ENCODE assay signal across 10 cellular contexts in genomic region chr1:66788231-66788939, GRCh38. TPM values are rescaled to one million over a fixed set of nuclear protein-coding genes. Genes with fewer than 3 reads are reported as not detected.
DNase-seq lines count a peak whose midpoint lies in the region; ATAC-seq, FAIRE-seq and TF ChIP-seq lines count a peak whose summit lies in the region.
"Had no signal": no experiment of that assay in that cellular context is flagged by ENCODE, and none has a peak within 500 bp of the region (broad histone marks: within the 10 kb centered on the region; RNA-seq: fewer than 3 reads in every experiment).

No MANE protein-coding gene starts in this region.

- no peak overlapping the region for H3K4me2 ChIP-seq in K562 (ENCODE audit: insufficient read depth, low read length)
- no peak overlapping the region for H3K4me2 ChIP-seq in mesenchymal stem cell (ENCODE audit: low read length, poor library complexity, severe bottlenecking)

- H3K79me1 ChIP-seq in mesenchymal stem cell (replicated peaks; ENCODE audit: low read length, poor library complexity, severe bottlenecking) = no peaks in the 10 kb centered on the region

- H2BK12ac ChIP-seq in mesenchymal stem cell (ENCODE audit: low read length in 2 of 2) = no peak overlapping the region

- H3K27me3 ChIP-seq in K562 (ENCODE audit: control insufficient read depth in 2 of 2, insufficient read depth in 2 of 2, low read length in 2 of 2) = no peaks in the 10 kb centered on the region
- H3K27me3 ChIP-seq in thyroid gland = no peaks in the 10 kb centered on the region
- no peaks in the 10 kb centered on the region for H3K27me3 ChIP-seq in mesenchymal stem cell (ENCODE audit: control insufficient read depth in 1 of 2, insufficient read depth in 1 of 2, low read length in 2 of 2)
- H3K27me3 ChIP-seq: right lobe of liver had no signal

- no peak overlapping the region for H2BK5ac ChIP-seq in mesenchymal stem cell (ENCODE audit: low read depth, low read length, poor library complexity, severe bottlenecking)

- H3K9me3 Mint-ChIP-seq in IgD-negative memory B cell = no peaks in the 10 kb centered on the region

- H3K36me3 ChIP-seq in K562 (ENCODE audit: control insufficient read depth, insufficient read depth, low read length) = no peaks in the 10 kb centered on the region
- no peaks in the 10 kb centered on the region for H3K36me3 ChIP-seq in thyroid gland
- H3K36me3 ChIP-seq in mesenchymal stem cell (ENCODE audit: control insufficient read depth in 1 of 2, insufficient read depth in 2 of 2, low read depth in 1 of 2, low read length in 2 of 2) = no peaks in the 10 kb centered on the region
- H3K36me3 ChIP-seq: right lobe of liver had no signal

- no peak overlapping the region for H3K4ac ChIP-seq in mesenchymal stem cell (ENCODE audit: low read depth in 1 of 2, low read length in 2 of 2)

- FAIRE-seq in K562 (lab: Jason Lieb, UNC) = no peak

- intact Hi-C loops in K562 (cut with micrococcal nuclease) (no loop called here), thyroid gland (cut with DNase I) (no loop called here)

- H3K4me1 ChIP-seq in K562 (replicated peaks in 1 of 2; ENCODE audit: control insufficient read depth in 2 of 2, insufficient read depth in 2 of 2, low read length in 2 of 2) (no peaks in the 10 kb centered on the region), thyroid gland (no peaks in the 10 kb centered on the region), mesenchymal stem cell (ENCODE audit: control insufficient read depth, insufficient read depth, low read depth, low read length) (no peaks in the 10 kb centered on the region)
- H3K4me1 ChIP-seq: right lobe of liver had no signal

- no peak overlapping the region for H4K8ac ChIP-seq in mesenchymal stem cell (ENCODE audit: low read length)

- no peak overlapping the region for H3K9ac ChIP-seq in K562 (ENCODE audit: insufficient read depth in 1 of 2, low read depth in 2 of 2, low read length in 2 of 2)
- H3K9ac ChIP-seq in mesenchymal stem cell (ENCODE audit: low read length) = no peak overlapping the region

- H3K9me3 ChIP-seq in K562 (replicated peaks; ENCODE audit: control insufficient read depth, insufficient read depth, low read depth, low read length) = no peaks in the 10 kb centered on the region
- H3K9me3 ChIP-seq in thyroid gland = no peaks in the 10 kb centered on the region
- no peaks in the 10 kb centered on the region for H3K9me3 ChIP-seq in mesenchymal stem cell (ENCODE audit: control insufficient read depth, low read length)
- H3K9me3 ChIP-seq: right lobe of liver had no signal

- no peak overlapping the region for H2BK120ac ChIP-seq in mesenchymal stem cell (ENCODE audit: low read depth, low read length)

- H3K9me1 ChIP-seq in K562 (ENCODE audit: control insufficient read depth, insufficient read depth, low read length) = no peaks in the 10 kb centered on the region

- TF ChIP-seq POLR2A in K562 (conservative IDR thresholded peaks at IDR 0.05) (no peak), thyroid gland (IDR thresholded peaks at IDR 0.05) (no peak)

- H2BK15ac ChIP-seq in mesenchymal stem cell (ENCODE audit: low read depth, poor library complexity, severe bottlenecking) = no peak overlapping the region

- WGBS in K562 (ENCODE audit: insufficient coverage, low coverage, missing lambda C conversion rate) = 13% methylated on average over 6 of the region's 6 CpGs
- 75 to 82% methylated on average over 6 of the region's 6 CpGs for WGBS in thyroid gland, 2 donors
- 89% methylated on average over 3 of the region's 6 CpGs for WGBS in mesenchymal stem cell

- H3K36me3 Mint-ChIP-seq in IgD-negative memory B cell = no peaks in the 10 kb centered on the region

- peak overlapping the region in 3 of 4 donors; percentile 17 to 83 (median 61) for H3K4me3 Mint-ChIP-seq in IgD-negative memory B cell

- H3K23ac ChIP-seq in mesenchymal stem cell (ENCODE audit: low read length in 2 of 2) = no peak overlapping the region

- CTCF ChIA-PET in K562 (lab: Yijun Ruan, JAX; ENCODE audit: low intra/inter-chr PET ratio) = no interaction called here

- no peak overlapping the region for H3K18ac ChIP-seq in mesenchymal stem cell (ENCODE audit: low read depth in 1 of 2, low read length in 2 of 2)

- H2AK5ac ChIP-seq in mesenchymal stem cell (ENCODE audit: low read length, severe bottlenecking) = no peak overlapping the region

- peak overlapping the region in 1 of 3 donors; percentile 65 for H3K27ac Mint-ChIP-seq in IgD-negative memory B cell

- no peak for TF ChIP-seq RAD21 in K562 (CRISPR knock-in tag; conservative IDR thresholded peaks at IDR 0.05 in 1 of 2, IDR thresholded peaks at IDR 0.05 in 1 of 2)

- H2AFZ ChIP-seq in K562 (ENCODE audit: low read depth, low read length) (peak overlapping the region; percentile 37), mesenchymal stem cell (ENCODE audit: low read depth, low read length) (no peak overlapping the region)

- H3K14ac ChIP-seq in mesenchymal stem cell (ENCODE audit: low read length in 2 of 2) = no peak overlapping the region

- no peaks in the 10 kb centered on the region for H3K79me2 ChIP-seq in K562 (ENCODE audit: control insufficient read depth, insufficient read depth, low read length)

- peaks cover 8 to 12% (median 12%) of the 10 kb centered on the region in 3 donors for H3K4me1 Mint-ChIP-seq in IgD-negative memory B cell

- TF ChIP-seq EP300 in K562 (IDR thresholded peaks at IDR 0.05; ENCODE audit: low read length) = no peak

- DNase-seq in activated CD8-positive, alpha-beta memory T cell treated with anti-CD3 and anti-CD28 coated beads for 4 hours (ENCODE audit: low read depth in 2 of 2) = peak; percentile 14 to 58
- no peak for DNase-seq in activated CD8-positive, alpha-beta memory T cell treated with anti-CD3 and anti-CD28 coated beads, Interleukin-2, amount 50 U/mL, for 48 hours
- no peak for DNase-seq in K562 (ENCODE audit: extremely low read depth in 1 of 4, low spot score in 3 of 4)
- peak; percentile 57 for DNase-seq in stimulated activated naive CD4-positive, alpha-beta T cell treated with Interleukin-2 at 50 U/mL for 16 hours (lab: John Stamatoyannopoulos, UW)
- no peak for DNase-seq in substantia nigra (lab: John Stamatoyannopoulos, UW)
- DNase-seq in thyroid gland = no peak
- DNase-seq in mesenchymal stem cell = no peak
- DNase-seq: cortex of kidney, right lobe of liver had no signal

- POLR2A ChIA-PET in K562 (lab: Yijun Ruan, JAX) = interaction anchor here (1.3 kb wide), 1 partner anchor 14 kb away, joined by 4 read pairs; no protein-coding TSS in a partner anchor

- BruUV-seq in K562 (replicated peaks; lab: Mats Ljungman, UMichigan) = no TSS peak

- H3K27ac ChIP-seq in K562 (ENCODE audit: extremely low read depth, low read depth, low read length) (no peak overlapping the region), substantia nigra (ENCODE audit: low read depth, low read length, poor library complexity, severe bottlenecking) (no peak overlapping the region), thyroid gland (no peak overlapping the region), mesenchymal stem cell (ENCODE audit: low read length, poor library complexity, severe bottlenecking) (no peak overlapping the region)
- H3K27ac ChIP-seq: right lobe of liver had no signal

- H3K4me3 ChIP-seq in K562 = no peak overlapping the region
- H3K4me3 ChIP-seq in thyroid gland (replicated peaks in 1 of 3) = no peak overlapping the region
- no peak overlapping the region for H3K4me3 ChIP-seq in mesenchymal stem cell (ENCODE audit: insufficient read depth in 1 of 2, low read depth in 1 of 2, low read length in 2 of 2)
- H3K4me3 ChIP-seq: right lobe of liver had no signal

- no peaks in the 10 kb centered on the region for H4K20me1 ChIP-seq in K562 (replicated peaks; ENCODE audit: control insufficient read depth, insufficient read depth, low read length)

- H4K91ac ChIP-seq in mesenchymal stem cell (ENCODE audit: low read length) = no peak overlapping the region

- ATAC-seq in K562 = no peak
- ATAC-seq: right lobe of liver had no signal

- in situ Hi-C loops in K562 (cut with MboI) = no loop called here

- TF ChIP-seq CTCF in K562 (IDR thresholded peaks at IDR 0.05 in 2 of 3, conservative IDR thresholded peaks at IDR 0.05 in 1 of 3; ENCODE audit: insufficient read depth in 2 of 3, low read depth in 1 of 3, low read length in 3 of 3) = no peak
- TF ChIP-seq CTCF in thyroid gland (IDR thresholded peaks at IDR 0.05) = no peak

- peaks cover 4% of the 10 kb centered on the region for H3K27me3 Mint-ChIP-seq in IgD-negative memory B cell

RNA-seq across cellular contexts. Expression of gene INSL5, which starts 12.7 kb away (rescaled TPM):
- polyA plus RNA-seq in IgD-negative memory B cell (not detected), K562 (2011; rRNA removed) (not detected in 2 replicates), K562 (2014; fragmentation: Illumina TruSeq; extraction: Trizol) (not detected in 2 replicates), K562 (2014; fragmentation: Nextera tagmentation; extraction: Ambion mirVana) (not detected), K562 (2014; rRNA removed) (not detected in 2 replicates)
- total RNA-seq in K562 (2011; cell fraction: chromatin; rRNA removed; ENCODE audit: low replicate concordance) = not detected in 2 replicates
- total RNA-seq in K562 (2011; cell fraction: nucleolus; rRNA removed) = not detected in 2 replicates
- not detected in 2 replicates for total RNA-seq in K562 (2011; cell fraction: nucleoplasm; rRNA removed)
- total RNA-seq in K562 (2014; rRNA removed) (not detected in 2 replicates), K562 (2014; rRNA removed; fragmentation: Illumina TruSeq; extraction: Trizol) (not detected in 2 replicates), K562 (2015; rRNA removed; fragmentation: Illumina TruSeq; extraction: Trizol) (not detected in 2 replicates), K562 (2021) (not detected in 2 replicates), thyroid gland (not detected)
- polyA plus RNA-seq in K562 (2011; cell fraction: cytosol; rRNA removed) = not detected in 2 replicates
- polyA plus RNA-seq in K562 (2011; cell fraction: nucleus; rRNA removed) = not detected in 2 replicates
- not detected in 2 replicates for polyA plus RNA-seq in K562 (2012)
- polyA minus RNA-seq in K562 (2011; rRNA and poly(A)+ RNA removed) = not detected in 2 replicates
- polyA minus RNA-seq in K562 (2011; cell fraction: cytosol; rRNA and poly(A)+ RNA removed) = not detected in 2 replicates
- polyA minus RNA-seq in K562 (2011; cell fraction: nucleus; rRNA and poly(A)+ RNA removed) = not detected in 2 replicates
- not detected for polyA plus RNA-seq in mesenchymal stem cell (2013, experiment 1 of 2)
- not detected for polyA plus RNA-seq in mesenchymal stem cell (2013, experiment 2 of 2)
- total RNA-seq: right lobe of liver had no signal

RNA-seq across cellular contexts. Expression of gene DYNLT5, which starts 36.1 kb away (rescaled TPM):
- polyA plus RNA-seq in IgD-negative memory B cell (not detected), K562 (2011; rRNA removed) (not detected in 2 replicates), K562 (2014; fragmentation: Illumina TruSeq; extraction: Trizol) (not detected in 2 replicates), K562 (2014; fragmentation: Nextera tagmentation; extraction: Ambion mirVana) (not detected), K562 (2014; rRNA removed) (not detected in 2 replicates)
- total RNA-seq in K562 (2011; cell fraction: chromatin; rRNA removed; ENCODE audit: low replicate concordance) = not detected in 2 replicates
- not detected in 2 replicates for total RNA-seq in K562 (2011; cell fraction: nucleolus; rRNA removed)
- total RNA-seq in K562 (2011; cell fraction: nucleoplasm; rRNA removed) = not detected in 2 replicates
- total RNA-seq in K562 (2014; rRNA removed) (not detected in 2 replicates), K562 (2014; rRNA removed; fragmentation: Illumina TruSeq; extraction: Trizol) (not detected in 2 replicates), K562 (2015; rRNA removed; fragmentation: Illumina TruSeq; extraction: Trizol) (not detected in 2 replicates), K562 (2021) (not detected in 2 replicates), thyroid gland (1 to 10 TPM in 3 of 4 donors, not detected in 1; 1.7 to 4.7 (median 3.0) TPM)
- polyA plus RNA-seq in K562 (2011; cell fraction: cytosol; rRNA removed) = not detected in 2 replicates
- not detected in 2 replicates for polyA plus RNA-seq in K562 (2011; cell fraction: nucleus; rRNA removed)
- not detected in 2 replicates for polyA plus RNA-seq in K562 (2012)
- polyA minus RNA-seq in K562 (2011; rRNA and poly(A)+ RNA removed) = not detected in 2 replicates
- not detected in 2 replicates for polyA minus RNA-seq in K562 (2011; cell fraction: cytosol; rRNA and poly(A)+ RNA removed)
- polyA minus RNA-seq in K562 (2011; cell fraction: nucleus; rRNA and poly(A)+ RNA removed) = not detected in 2 replicates
- polyA plus RNA-seq in mesenchymal stem cell (2013, experiment 1 of 2) = 3.1 TPM
- polyA plus RNA-seq in mesenchymal stem cell (2013, experiment 2 of 2) = 3.0 TPM

Comparison
In these comparisons a context has a peak if more than half of its experiments do, and no peak if none do; other contexts are left out.
1. DNase-seq: peak in activated CD8-positive, alpha-beta memory T cell treated with anti-CD3 and anti-CD28 coated beads for 4 hours (2 of 2) and stimulated activated naive CD4-positive, alpha-beta T cell treated with Interleukin-2 at 50 U/mL for 16 hours (single experiment); none in activated CD8-positive, alpha-beta memory T cell treated with anti-CD3 and anti-CD28 coated beads, Interleukin-2, amount 50 U/mL, for 48 hours (single experiment), K562 (0 of 4), substantia nigra (0 of 49), thyroid gland (0 of 2) and mesenchymal stem cell (single experiment).